28 cellular contexts compared by ENCODE assay signal in the genomic region with DNA sequence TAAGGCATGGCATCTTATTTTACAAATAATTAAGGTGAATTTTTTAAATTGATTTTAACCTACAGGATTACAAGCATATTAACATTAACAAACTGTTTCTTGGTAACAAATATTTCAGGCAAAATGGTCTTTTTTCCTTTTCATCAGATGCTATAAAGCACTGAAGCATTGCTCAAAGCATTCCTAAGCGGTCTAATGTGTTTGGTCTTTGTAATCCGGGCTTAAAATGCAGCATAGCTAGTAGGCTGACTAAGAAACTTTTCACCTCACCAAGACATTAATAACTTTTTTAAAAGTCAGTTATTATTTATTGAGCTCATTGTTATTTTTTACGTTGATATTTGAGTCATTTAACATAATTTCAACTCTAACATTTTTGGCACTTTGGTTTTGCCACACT.
"Had no signal": no experiment of that assay in that cellular context is flagged by ENCODE, and none has a peak within 500 bp of the region (broad histone marks: within the 10 kb centered on the region; RNA-seq: fewer than 3 reads in every experiment).

No MANE protein-coding gene starts in this region.

- DNase-seq: activated B cell treated with CpG ODN at 0.5 μM for 24 hours; activated CD4-positive, alpha-beta memory T cell treated with anti-CD3 and anti-CD28 coated beads for 36 hours; activated CD4-positive, alpha-beta T cell treated with anti-CD3 and anti-CD28 coated beads for 4 hours; activated CD4-positive, alpha-beta T cell treated with anti-CD3 and anti-CD28 coated beads, Interleukin-2, amount 10 ng/mL, durations not matched to agents 24 days and 14 days; activated CD4-positive, alpha-beta T cell treated with anti-CD3 and anti-CD28 coated beads, Interleukin-2, amount 50 U/mL, for 1 hour; activated CD4-positive, alpha-beta T cell treated with anti-CD3 and anti-CD28 coated beads, Interleukin-2, amount 50 U/mL, for 4 hours; activated CD4-positive, CD25-positive, alpha-beta regulatory T cell treated with anti-CD3 and anti-CD28 coated beads, Interleukin-2, amount 50 U/mL, for 72 hours; activated CD8-positive, alpha-beta memory T cell treated with anti-CD3 and anti-CD28 coated beads, Interleukin-2, amount 10 ng/mL, durations not matched to agents 7 days and 5 days; activated CD8-positive, alpha-beta memory T cell treated with anti-CD3 and anti-CD28 coated beads, Interleukin-2, amount 50 U/mL, for 48 hours; activated CD8-positive, alpha-beta T cell treated with anti-CD3 and anti-CD28 coated beads for 36 hours; activated effector memory CD4-positive, alpha-beta T cell treated with Interleukin-2 at 50 U/mL for 16 hours; activated gamma-delta T cell; activated naive CD4-positive, alpha-beta T cell treated with anti-CD3 and anti-CD28 coated beads, Interleukin-2, amount 10 ng/mL, durations not matched to agents 7 days and 5 days; activated naive CD4-positive, alpha-beta T cell treated with Interleukin-2 at 50 U/mL for 16 hours; activated naive CD8-positive, alpha-beta T cell treated with anti-CD3 and anti-CD28 coated beads, Interleukin-2, amount 10 ng/mL, durations not matched to agents 7 days and 5 days; activated naive CD8-positive, alpha-beta T cell treated with anti-CD3 and anti-CD28 coated beads, Interleukin-2, amount 50 U/mL, for 24 hours; activated T-cell treated with anti-CD3 and anti-CD28 coated beads, Interleukin-2, amount 50 U/mL, for 24 hours; activated T-cell treated with anti-CD3 and anti-CD28 coated beads, Interleukin-2, amount 50 U/mL, for 48 hours; amygdala; anterior cingulate cortex; caudate nucleus; cerebellar nuclear complex; T-helper 1 cell; T-helper 2 cell; T-helper 9 cell had no signal

- H3K9me3 ChIP-seq: ascending aorta had no signal

- H3K27me3 ChIP-seq: ascending aorta, cardiac muscle cell had no signal

- H3K27ac ChIP-seq: ascending aorta, cardiac muscle cell, VCaP had no signal

- H3K36me3 ChIP-seq: ascending aorta, cardiac muscle cell had no signal

- H3K4me1 ChIP-seq: ascending aorta had no signal

- H3K4me3 ChIP-seq: ascending aorta, cardiac muscle cell had no signal
